1 cellular context compared by ENCODE assay signal in genomic region chr11:86141645-86142569, GRCh38.
TF ChIP-seq lines count a peak whose summit lies in the region.

No MANE protein-coding gene starts in this region.

TF ChIP-seq in K562, 482 proteins besides CTCF, POLR2A, EP300 and RAD21 (continued from another document):
- TF ChIP-seq CHD7 (IDR thresholded peaks at IDR 0.05; ENCODE audit: low read depth, low read length) (no peak), HNRNPH1 (optimal IDR thresholded peaks at IDR 0.05; ENCODE audit: low read depth, low read length) (no peak), TFE3 (CRISPR knock-in tag; IDR thresholded peaks at IDR 0.05) (peak; percentile 82), THAP7 (CRISPR knock-in tag; IDR thresholded peaks at IDR 0.05) (no peak), ZBTB8A (IDR thresholded peaks at IDR 0.05; ENCODE audit: partially characterized antibody) (no peak), TCF7L2 (IDR thresholded peaks at IDR 0.05; ENCODE audit: low read depth, low read length) (no peak), E2F3 (CRISPR knock-in tag; IDR thresholded peaks at IDR 0.05) (no peak), CHD4 (IDR thresholded peaks at IDR 0.05; ENCODE audit: insufficient read depth, insufficient replicate concordance, low read depth, low read length, poor library complexity, severe bottlenecking) (no peak), TBL1XR1 (IDR thresholded peaks at IDR 0.05; ENCODE audit: low read length in 2 of 2) (no peak), ZNF282 (CRISPR knock-in tag; IDR thresholded peaks at IDR 0.05) (no peak), TAL1 (IDR thresholded peaks at IDR 0.05) (no peak), NR2C1 (IDR thresholded peaks at IDR 0.05) (no peak), NR2C1 (tag; IDR thresholded peaks at IDR 0.05) (no peak), NONO (IDR thresholded peaks at IDR 0.05; ENCODE audit: low read depth in 2 of 2, low read length in 1 of 2) (no peak), ZNF668 (CRISPR knock-in tag; IDR thresholded peaks at IDR 0.05) (no peak), FOXK1 (CRISPR knock-in tag; IDR thresholded peaks at IDR 0.05; ENCODE audit: borderline replicate concordance) (no peak), SMAD4 (CRISPR knock-in tag; conservative IDR thresholded peaks at IDR 0.05) (0 out of 2 replicates have a peak, but pooled peaks have one; percentile 11), DPF2 (IDR thresholded peaks at IDR 0.05) (no peak), SAP30 (IDR thresholded peaks at IDR 0.05; ENCODE audit: borderline replicate concordance, insufficient read depth, low read depth, low read length, poor library complexity, severe bottlenecking) (no peak), NUFIP1 (IDR thresholded peaks at IDR 0.05; ENCODE audit: partially characterized antibody) (no peak), ZNF76 (CRISPR knock-in tag; IDR thresholded peaks at IDR 0.05; ENCODE audit: borderline replicate concordance) (no peak), TOE1 (IDR thresholded peaks at IDR 0.05; ENCODE audit: borderline replicate concordance) (peak; percentile 59; the same call in 1 of the 2 replicates), TOE1 (CRISPR knock-in tag; IDR thresholded peaks at IDR 0.05; ENCODE audit: borderline replicate concordance, low read depth) (no peak), MEIS2 (IDR thresholded peaks at IDR 0.05; ENCODE audit: partially characterized antibody) (no peak), CTCFL (IDR thresholded peaks at IDR 0.05; ENCODE audit: borderline replicate concordance, insufficient read depth, low read depth, low read length, poor library complexity, severe bottlenecking) (no peak), C11orf30 (IDR thresholded peaks at IDR 0.05; ENCODE audit: low read depth) (no peak), ARNT (IDR thresholded peaks at IDR 0.05) (no peak), KAT7 (CRISPR knock-in tag; IDR thresholded peaks at IDR 0.05; ENCODE audit: borderline replicate concordance) (0 out of 2 replicates have a peak, but pooled peaks have one; percentile 20), CEBPG (CRISPR knock-in tag; IDR thresholded peaks at IDR 0.05) (no peak), CEBPG (tag; conservative IDR thresholded peaks at IDR 0.05 in 1 of 2, IDR thresholded peaks at IDR 0.05 in 1 of 2) (0 out of 4 replicates have a peak, but pooled peaks of 1 of the 2 experiments have one; percentile 11), ZZZ3 (IDR thresholded peaks at IDR 0.05) (no peak), ZNF133 (CRISPR knock-in tag; IDR thresholded peaks at IDR 0.05) (no peak)
- TF ChIP-seq, protein P1, sequence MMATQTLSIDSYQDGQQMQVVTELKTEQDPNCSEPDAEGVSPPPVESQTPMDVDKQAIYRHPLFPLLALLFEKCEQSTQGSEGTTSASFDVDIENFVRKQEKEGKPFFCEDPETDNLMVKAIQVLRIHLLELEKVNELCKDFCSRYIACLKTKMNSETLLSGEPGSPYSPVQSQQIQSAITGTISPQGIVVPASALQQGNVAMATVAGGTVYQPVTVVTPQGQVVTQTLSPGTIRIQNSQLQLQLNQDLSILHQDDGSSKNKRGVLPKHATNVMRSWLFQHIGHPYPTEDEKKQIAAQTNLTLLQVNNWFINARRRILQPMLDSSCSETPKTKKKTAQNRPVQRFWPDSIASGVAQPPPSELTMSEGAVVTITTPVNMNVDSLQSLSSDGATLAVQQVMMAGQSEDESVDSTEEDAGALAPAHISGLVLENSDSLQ (IDR thresholded peaks at IDR 0.05) = no peak
- TF ChIP-seq, protein P2, sequence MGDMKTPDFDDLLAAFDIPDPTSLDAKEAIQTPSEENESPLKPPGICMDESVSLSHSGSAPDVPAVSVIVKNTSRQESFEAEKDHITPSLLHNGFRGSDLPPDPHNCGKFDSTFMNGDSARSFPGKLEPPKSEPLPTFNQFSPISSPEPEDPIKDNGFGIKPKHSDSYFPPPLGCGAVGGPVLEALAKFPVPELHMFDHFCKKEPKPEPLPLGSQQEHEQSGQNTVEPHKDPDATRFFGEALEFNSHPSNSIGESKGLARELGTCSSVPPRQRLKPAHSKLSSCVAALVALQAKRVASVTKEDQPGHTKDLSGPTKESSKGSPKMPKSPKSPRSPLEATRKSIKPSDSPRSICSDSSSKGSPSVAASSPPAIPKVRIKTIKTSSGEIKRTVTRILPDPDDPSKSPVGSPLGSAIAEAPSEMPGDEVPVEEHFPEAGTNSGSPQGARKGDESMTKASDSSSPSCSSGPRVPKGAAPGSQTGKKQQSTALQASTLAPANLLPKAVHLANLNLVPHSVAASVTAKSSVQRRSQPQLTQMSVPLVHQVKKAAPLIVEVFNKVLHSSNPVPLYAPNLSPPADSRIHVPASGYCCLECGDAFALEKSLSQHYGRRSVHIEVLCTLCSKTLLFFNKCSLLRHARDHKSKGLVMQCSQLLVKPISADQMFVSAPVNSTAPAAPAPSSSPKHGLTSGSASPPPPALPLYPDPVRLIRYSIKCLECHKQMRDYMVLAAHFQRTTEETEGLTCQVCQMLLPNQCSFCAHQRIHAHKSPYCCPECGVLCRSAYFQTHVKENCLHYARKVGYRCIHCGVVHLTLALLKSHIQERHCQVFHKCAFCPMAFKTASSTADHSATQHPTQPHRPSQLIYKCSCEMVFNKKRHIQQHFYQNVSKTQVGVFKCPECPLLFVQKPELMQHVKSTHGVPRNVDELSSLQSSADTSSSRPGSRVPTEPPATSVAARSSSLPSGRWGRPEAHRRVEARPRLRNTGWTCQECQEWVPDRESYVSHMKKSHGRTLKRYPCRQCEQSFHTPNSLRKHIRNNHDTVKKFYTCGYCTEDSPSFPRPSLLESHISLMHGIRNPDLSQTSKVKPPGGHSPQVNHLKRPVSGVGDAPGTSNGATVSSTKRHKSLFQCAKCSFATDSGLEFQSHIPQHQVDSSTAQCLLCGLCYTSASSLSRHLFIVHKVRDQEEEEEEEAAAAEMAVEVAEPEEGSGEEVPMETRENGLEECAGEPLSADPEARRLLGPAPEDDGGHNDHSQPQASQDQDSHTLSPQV (IDR thresholded peaks at IDR 0.05) = 0 out of 2 replicates have a peak, but pooled peaks have one; percentile 17
- TF ChIP-seq, protein P3, sequence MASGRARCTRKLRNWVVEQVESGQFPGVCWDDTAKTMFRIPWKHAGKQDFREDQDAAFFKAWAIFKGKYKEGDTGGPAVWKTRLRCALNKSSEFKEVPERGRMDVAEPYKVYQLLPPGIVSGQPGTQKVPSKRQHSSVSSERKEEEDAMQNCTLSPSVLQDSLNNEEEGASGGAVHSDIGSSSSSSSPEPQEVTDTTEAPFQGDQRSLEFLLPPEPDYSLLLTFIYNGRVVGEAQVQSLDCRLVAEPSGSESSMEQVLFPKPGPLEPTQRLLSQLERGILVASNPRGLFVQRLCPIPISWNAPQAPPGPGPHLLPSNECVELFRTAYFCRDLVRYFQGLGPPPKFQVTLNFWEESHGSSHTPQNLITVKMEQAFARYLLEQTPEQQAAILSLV (tag; IDR thresholded peaks at IDR 0.05) = no peak
TF ChIP-seq in K562: peak in this region for 12.
